Comparison of ENCODE assay signal across 8 cellular contexts in genomic region chr19:44024900-44025216, GRCh38. TPM values are rescaled to one million over a fixed set of nuclear protein-coding genes. Genes with fewer than 3 reads are reported as not detected.
DNase-seq lines count a peak whose midpoint lies in the region; ATAC-seq and TF ChIP-seq lines count a peak whose summit lies in the region.

No MANE protein-coding gene starts in this region.

- TF ChIP-seq POLR2A in Peyer's patch (IDR thresholded peaks at IDR 0.05) (no peak), prostate gland (IDR thresholded peaks at IDR 0.05) (no peak)

- peak overlapping the region; percentile 97 for H2AFZ ChIP-seq in fibroblast of lung (ENCODE audit: low read length)

- intact Hi-C loops in prostate gland (cut with DNase I) = no loop called here

- H4K20me1 ChIP-seq in fibroblast of lung (ENCODE audit: control insufficient read depth, extremely low read depth, insufficient read depth, low read length) = no peaks in the 10 kb centered on the region

- in situ Hi-C loops in GM13977 (cut with MboI; ENCODE audit: low pct_unique_long_range_greater_than_20kb, low sequenced_read_pairs, unreplicated experiment) = no loop called here

- H3K9me3 ChIP-seq in Peyer's patch = peaks cover 0 to 22% (median 0%) of the 10 kb centered on the region in 4 donors
- no peaks in the 10 kb centered on the region for H3K9me3 ChIP-seq in fibroblast of lung (ENCODE audit: control insufficient read depth, insufficient read depth, low read depth, low read length)
- no peaks in the 10 kb centered on the region for H3K9me3 ChIP-seq in prostate gland

- no peak for ATAC-seq in HG02678 (IDR thresholded peaks at IDR 0.05; ENCODE audit: unreplicated experiment)

- 33% methylated on average over 4 of the region's 4 CpGs for WGBS in prostate gland

- TF ChIP-seq CTCF in Peyer's patch (IDR thresholded peaks at IDR 0.05) (no peak), fibroblast of lung (conservative IDR thresholded peaks at IDR 0.05 in 1 of 2, IDR thresholded peaks at IDR 0.05 in 1 of 2; ENCODE audit: low read depth in 1 of 2, low read length in 2 of 2) (no peak), prostate gland (IDR thresholded peaks at IDR 0.05) (no peak), GM13977 (IDR thresholded peaks at IDR 0.05; ENCODE audit: extremely low read depth, insufficient read depth, missing control alignments) (no peak)

- DNase-seq in GM03348 (ENCODE audit: low spot score) (peak; percentile 2), Peyer's patch (no peak), fibroblast of lung (ENCODE audit: low read depth in 2 of 2) (no peak), prostate gland (ENCODE audit: low spot score) (no peak), GM13977 (ENCODE audit: low spot score) (no peak), H4 (ENCODE audit: low spot score) (no peak), cerebellum (ENCODE audit: low spot score) (no peak)

- H3K4me2 ChIP-seq in fibroblast of lung (ENCODE audit: extremely low read depth, insufficient read depth, low read length) = peak overlapping the region; percentile 83

- H3K27me3 ChIP-seq in Peyer's patch = no peaks in the 10 kb centered on the region
- no peaks in the 10 kb centered on the region for H3K27me3 ChIP-seq in fibroblast of lung (ENCODE audit: control insufficient read depth, insufficient read depth, low read length)
- no peaks in the 10 kb centered on the region for H3K27me3 ChIP-seq in prostate gland (replicated peaks; ENCODE audit: insufficient read depth)

- no peaks in the 10 kb centered on the region for H3K79me2 ChIP-seq in fibroblast of lung (ENCODE audit: control insufficient read depth, insufficient read depth, low read length)

- H3K36me3 ChIP-seq in Peyer's patch (peaks cover 0 to 34% (median 0%) of the 10 kb centered on the region in 3 donors), fibroblast of lung (ENCODE audit: control insufficient read depth, insufficient read depth, low read length) (peaks cover 5% of the 10 kb centered on the region), prostate gland (peaks cover 0 to 3% of the 10 kb centered on the region in 2 donors)

- H3K27ac ChIP-seq in Peyer's patch (peak overlapping the region in 2 of 4 donors; percentile 13 to 52), fibroblast of lung (ENCODE audit: insufficient read depth, low read length) (no peak overlapping the region), prostate gland (peak overlapping the region; percentile 36 to 52)

- peaks cover 0 to 7% (median 0%) of the 10 kb centered on the region in 4 donors for H3K4me1 ChIP-seq in Peyer's patch
- H3K4me1 ChIP-seq in fibroblast of lung (ENCODE audit: control insufficient read depth, extremely low read depth, insufficient read depth, low read length) = no peaks in the 10 kb centered on the region
- H3K4me1 ChIP-seq in prostate gland (replicated peaks) = no peaks in the 10 kb centered on the region

- H3K4me3 ChIP-seq in Peyer's patch (peak overlapping the region; percentile 61 to 96 (median 72)), fibroblast of lung (replicated peaks in 1 of 4; ENCODE audit: control extremely low read depth in 1 of 4, insufficient read depth in 1 of 4, low read depth in 3 of 4, low read length in 4 of 4) (peak overlapping the region; percentile 90 to 97 (median 92)), prostate gland (peak overlapping the region; percentile 59 to 67)

- H3K9ac ChIP-seq in fibroblast of lung (ENCODE audit: insufficient read depth, low read length) = no peak overlapping the region

RNA-seq across cellular contexts. Expression of gene ZNF222, which starts 0.3 kb away (rescaled TPM):
- total RNA-seq in Peyer's patch = 10 to 100 TPM in 1 of 4 donors, 1 to 10 TPM in 2, not detected in 1; 3.0 to 10.7 (median 3.5) TPM
- total RNA-seq in fibroblast of lung = 12.1 and 13.0 TPM in 2 replicates
- 4.3 and 6.0 TPM in 2 replicates for polyA plus RNA-seq in fibroblast of lung
- 3.2 and 3.6 TPM in 2 replicates for polyA plus RNA-seq in fibroblast of lung (2012)
- 0.67 and 5.6 TPM in 2 replicates for polyA minus RNA-seq in fibroblast of lung (ENCODE audit: low replicate concordance)
- 1 to 10 TPM; 3.7 to 6.1 TPM for total RNA-seq in prostate gland
- total RNA-seq in H4 (2014; rRNA removed; shearing (Covaris generic)) = 3.9 and 6.2 TPM in 2 replicates
- 8.0 TPM for total RNA-seq in cerebellum

RNA-seq across cellular contexts. Expression of gene ZNF230, which starts 22.1 kb away (rescaled TPM):
- total RNA-seq in Peyer's patch = 10 to 100 TPM in 1 of 4 donors, 1 to 10 TPM in 3; 3.3 to 11.2 (median 4.0) TPM
- total RNA-seq in fibroblast of lung = 4.0 and 4.6 TPM in 2 replicates
- polyA plus RNA-seq in fibroblast of lung = 2.0 and 3.5 TPM in 2 replicates
- polyA plus RNA-seq in fibroblast of lung (2012) = 1.4 and 1.8 TPM in 2 replicates
- 0.24 TPM in 1 of 2 replicates, not detected in the other for polyA minus RNA-seq in fibroblast of lung (ENCODE audit: low replicate concordance)
- total RNA-seq in prostate gland = 1 to 10 TPM; 2.6 to 3.5 TPM
- 2.0 and 7.8 TPM in 2 replicates for total RNA-seq in H4 (2014; rRNA removed; shearing (Covaris generic))
- total RNA-seq in cerebellum = 7.7 TPM

RNA-seq across cellular contexts. Expression of gene ZNF223, which starts 27.0 kb away (rescaled TPM):
- total RNA-seq in Peyer's patch (10 to 100 TPM in 1 of 4 donors, 1 to 10 TPM in 3; 5.8 to 23.0 (median 8.1) TPM), fibroblast of lung (4.6 and 5.3 TPM in 2 replicates), prostate gland (10 to 100 TPM in 1 of 2 donors, 1 to 10 TPM in 1; 9.1 to 10.6 TPM), cerebellum (10.8 TPM)
- 4.3 TPM in 2 replicates for polyA plus RNA-seq in fibroblast of lung
- 2.2 TPM in 2 replicates for polyA plus RNA-seq in fibroblast of lung (2012)
- 3.1 TPM in 1 of 2 replicates, not detected in the other for polyA minus RNA-seq in fibroblast of lung (ENCODE audit: low replicate concordance)
- total RNA-seq in H4 (2014; rRNA removed; shearing (Covaris generic)) = 4.2 TPM in 2 replicates

RNA-seq across cellular contexts. Expression of gene ZNF155, which starts 40.9 kb away (rescaled TPM):
- total RNA-seq in Peyer's patch = 10 to 100 TPM in 1 of 4 donors, 1 to 10 TPM in 3; 2.5 to 10.9 (median 6.2) TPM
- 9.0 and 12.2 TPM in 2 replicates for total RNA-seq in fibroblast of lung
- polyA plus RNA-seq in fibroblast of lung = 5.6 and 7.4 TPM in 2 replicates
- 4.5 and 6.7 TPM in 2 replicates for polyA plus RNA-seq in fibroblast of lung (2012)
- 2.9 and 3.0 TPM in 2 replicates for polyA minus RNA-seq in fibroblast of lung (ENCODE audit: low replicate concordance)
- total RNA-seq in prostate gland = 1 to 10 TPM; 8.0 to 9.9 TPM
- total RNA-seq in H4 (2014; rRNA removed; shearing (Covaris generic)) = 2.4 and 3.4 TPM in 2 replicates
- 14.5 TPM for total RNA-seq in cerebellum

RNA-seq across cellular contexts. Expression of gene ZNF284, which starts 47.1 kb away (rescaled TPM):
- total RNA-seq in Peyer's patch (1 to 10 TPM; 1.6 to 2.9 (median 2.6) TPM), fibroblast of lung (3.3 and 4.0 TPM in 2 replicates), prostate gland (1 to 10 TPM; 1.3 to 1.8 TPM), cerebellum (7.1 TPM)
- 1.2 and 2.7 TPM in 2 replicates for polyA plus RNA-seq in fibroblast of lung
- 0.74 and 1.7 TPM in 2 replicates for polyA plus RNA-seq in fibroblast of lung (2012)
- polyA minus RNA-seq in fibroblast of lung (ENCODE audit: low replicate concordance) = 0.44 and 0.71 TPM in 2 replicates
- 1.1 and 1.8 TPM in 2 replicates for total RNA-seq in H4 (2014; rRNA removed; shearing (Covaris generic))
